Comparison of ENCODE assay signal across 16 cellular contexts in genomic region chr11:111538407-111539114, GRCh38. TPM values are rescaled to one million over a fixed set of nuclear protein-coding genes. Genes with fewer than 3 reads are reported as not detected.
DNase-seq lines count a peak whose midpoint lies in the region; ATAC-seq and TF ChIP-seq lines count a peak whose summit lies in the region.
"Had no signal": no experiment of that assay in that cellular context is flagged by ENCODE, and none has a peak within 500 bp of the region (broad histone marks: within the 10 kb centered on the region; RNA-seq: fewer than 3 reads in every experiment).

No MANE protein-coding gene starts in this region.

- H3K27ac Mint-ChIP-seq in CD8-positive, alpha-beta T cell, result peak overlapping the region; percentile 88
- H3K27ac Mint-ChIP-seq in activated T-helper 2 cell treated with anti-CD3 and anti-CD28 coated beads, Interferon-gamma antibody, Interleukin-2, Interleukin-4, amounts not matched to agents 10 μg/mL and 5 μg/mL and 100 μg/mL, durations not matched to agents 14 hours and 24 hours and 36 hours, result peak overlapping the region; percentile 65
- H3K27ac Mint-ChIP-seq in stimulated activated naive B cell treated with anti-CD40 and anti-IgM and Interleukin-4, amounts not matched to agents 10 μg/mL and 1 μg/mL and 100 μg/mL, for 72 hours, result no peak overlapping the region
- H3K27ac Mint-ChIP-seq: endodermal cell had no signal

- H3K4me2 ChIP-seq in mesenchymal stem cell (ENCODE audit: low read length, poor library complexity, severe bottlenecking), result no peak overlapping the region

- no peak overlapping the region for H2BK5ac ChIP-seq in mesenchymal stem cell (ENCODE audit: low read depth, low read length, poor library complexity, severe bottlenecking)

- H2AK5ac ChIP-seq in mesenchymal stem cell (ENCODE audit: low read length, severe bottlenecking), result no peak overlapping the region

- TF ChIP-seq CTCF in CD8-positive, alpha-beta T cell (IDR thresholded peaks at IDR 0.05), result no peak

- no peaks in the 10 kb centered on the region for H3K9me3 Mint-ChIP-seq in CD8-positive, alpha-beta T cell
- no peaks in the 10 kb centered on the region for H3K9me3 Mint-ChIP-seq in activated T-helper 2 cell treated with anti-CD3 and anti-CD28 coated beads, Interferon-gamma antibody, Interleukin-2, Interleukin-4, amounts not matched to agents 10 μg/mL and 5 μg/mL and 100 μg/mL, durations not matched to agents 14 hours and 24 hours and 36 hours
- no peaks in the 10 kb centered on the region for H3K9me3 Mint-ChIP-seq in stimulated activated naive B cell treated with anti-CD40 and anti-IgM and Interleukin-4, amounts not matched to agents 10 μg/mL and 1 μg/mL and 100 μg/mL, for 72 hours
- H3K9me3 Mint-ChIP-seq: endodermal cell had no signal

- WGBS in mesenchymal stem cell, result 100% methylated on average over 1 of the region's 1 CpG

- peaks cover 37% of the 10 kb centered on the region for H3K4me1 ChIP-seq in CD8-positive, alpha-beta T cell (ENCODE audit: insufficient read depth, low read length)
- peaks cover 17% of the 10 kb centered on the region for H3K4me1 ChIP-seq in mesenchymal stem cell (ENCODE audit: control insufficient read depth, insufficient read depth, low read depth, low read length)
- H3K4me1 ChIP-seq: prostate gland had no signal

- no peak overlapping the region for H2BK12ac ChIP-seq in mesenchymal stem cell (ENCODE audit: low read length in 2 of 2)

- H3K9ac ChIP-seq in mesenchymal stem cell (ENCODE audit: low read length), result no peak overlapping the region

- peaks cover 7% of the 10 kb centered on the region for H3K79me1 ChIP-seq in mesenchymal stem cell (replicated peaks; ENCODE audit: low read length, poor library complexity, severe bottlenecking)

- CTCF ChIA-PET in CD8-positive, alpha-beta T cell (lab: Charles Lee), result no interaction called here

- no peak for ATAC-seq in CD8-positive, alpha-beta T cell
- ATAC-seq in GM18867 (IDR thresholded peaks at IDR 0.05; ENCODE audit: unreplicated experiment) (peak; percentile 75), HG03565 (IDR thresholded peaks at IDR 0.05; ENCODE audit: unreplicated experiment) (no peak), GM19351 (IDR thresholded peaks at IDR 0.05; ENCODE audit: unreplicated experiment) (no peak)
- ATAC-seq in stimulated activated naive B cell treated with anti-CD40 and anti-IgM and Interleukin-4, amounts not matched to agents 10 μg/mL and 1 μg/mL and 100 μg/mL, for 72 hours (replicated peaks), result no peak
- ATAC-seq: gastrocnemius medialis had no signal

- H3K36me3 ChIP-seq in CD8-positive, alpha-beta T cell (ENCODE audit: insufficient read depth, low read length), result no peaks in the 10 kb centered on the region
- no peaks in the 10 kb centered on the region for H3K36me3 ChIP-seq in mesenchymal stem cell (ENCODE audit: control insufficient read depth in 1 of 2, insufficient read depth in 2 of 2, low read depth in 1 of 2, low read length in 2 of 2)
- H3K36me3 ChIP-seq: gastrocnemius medialis, prostate gland, transverse colon had no signal

- no peak for DNase-seq in CD8-positive, alpha-beta T cell
- no peak for DNase-seq in activated T-helper 2 cell treated with anti-CD3 and anti-CD28 coated beads, Interferon-gamma antibody, Interleukin-2, Interleukin-4, amounts not matched to agents 10 μg/mL and 5 μg/mL and 100 μg/mL, durations not matched to agents 14 hours and 24 hours and 36 hours (ENCODE audit: low spot score)
- DNase-seq in mesenchymal stem cell, result peak; percentile 51
- DNase-seq in stimulated activated naive B cell treated with anti-CD40 and anti-IgM and Interleukin-4, amounts not matched to agents 10 μg/mL and 1 μg/mL and 100 μg/mL, for 72 hours, result no peak
- no peak for DNase-seq in NCI-H2171 treated with DMSO at 0.1 percent for 48 hours (lab: John Stamatoyannopoulos, UW)
- DNase-seq: caudate nucleus, endodermal cell, gastrocnemius medialis, NCI-H1436, transverse colon had no signal

- intact Hi-C loops in CD8-positive, alpha-beta T cell (cut with DNase I, micrococcal nuclease), result loop anchor here in 1 of 2 experiments (1.0 kb wide), 1 partner anchor 7 kb away; no protein-coding TSS in a partner anchor
- intact Hi-C loops in activated T-helper 2 cell treated with anti-CD3 and anti-CD28 coated beads, Interferon-gamma antibody, Interleukin-2, Interleukin-4, amounts not matched to agents 10 μg/mL and 5 μg/mL and 100 μg/mL, durations not matched to agents 14 hours and 24 hours and 36 hours (cut with micrococcal nuclease), result loop anchor here (2.0 to 5.0 kb wide), 2 partner anchors 18 to 86 kb away; no protein-coding TSS in a partner anchor

- H3K4ac ChIP-seq in mesenchymal stem cell (ENCODE audit: low read depth in 1 of 2, low read length in 2 of 2), result no peak overlapping the region

- no peaks in the 10 kb centered on the region for H3K36me3 Mint-ChIP-seq in CD8-positive, alpha-beta T cell
- no peaks in the 10 kb centered on the region for H3K36me3 Mint-ChIP-seq in activated T-helper 2 cell treated with anti-CD3 and anti-CD28 coated beads, Interferon-gamma antibody, Interleukin-2, Interleukin-4, amounts not matched to agents 10 μg/mL and 5 μg/mL and 100 μg/mL, durations not matched to agents 14 hours and 24 hours and 36 hours (ENCODE audit: low read depth)
- H3K36me3 Mint-ChIP-seq in stimulated activated naive B cell treated with anti-CD40 and anti-IgM and Interleukin-4, amounts not matched to agents 10 μg/mL and 1 μg/mL and 100 μg/mL, for 72 hours, result no peaks in the 10 kb centered on the region

- H3K4me3 ChIP-seq in CD8-positive, alpha-beta T cell (ENCODE audit: low read depth, low read length), result no peak overlapping the region
- H3K4me3 ChIP-seq in mesenchymal stem cell (ENCODE audit: insufficient read depth in 1 of 2, low read depth in 1 of 2, low read length in 2 of 2), result no peak overlapping the region
- H3K4me3 ChIP-seq: gastrocnemius medialis, prostate gland, transverse colon had no signal

- no peaks in the 10 kb centered on the region for H3K9me3 ChIP-seq in CD8-positive, alpha-beta T cell (ENCODE audit: low read length)
- H3K9me3 ChIP-seq in mesenchymal stem cell (ENCODE audit: control insufficient read depth, low read length), result no peaks in the 10 kb centered on the region
- H3K9me3 ChIP-seq: gastrocnemius medialis, prostate gland, transverse colon had no signal

- no peaks in the 10 kb centered on the region for H3K27me3 ChIP-seq in CD8-positive, alpha-beta T cell (ENCODE audit: insufficient read depth, low read length)
- H3K27me3 ChIP-seq in mesenchymal stem cell (ENCODE audit: control insufficient read depth in 1 of 2, insufficient read depth in 1 of 2, low read length in 2 of 2), result no peaks in the 10 kb centered on the region
- H3K27me3 ChIP-seq: gastrocnemius medialis had no signal

- H2BK120ac ChIP-seq in mesenchymal stem cell (ENCODE audit: low read depth, low read length), result no peak overlapping the region

- no peak overlapping the region for H3K4me3 Mint-ChIP-seq in CD8-positive, alpha-beta T cell
- no peak overlapping the region for H3K4me3 Mint-ChIP-seq in activated T-helper 2 cell treated with anti-CD3 and anti-CD28 coated beads, Interferon-gamma antibody, Interleukin-2, Interleukin-4, amounts not matched to agents 10 μg/mL and 5 μg/mL and 100 μg/mL, durations not matched to agents 14 hours and 24 hours and 36 hours (ENCODE audit: low read depth)
- no peak overlapping the region for H3K4me3 Mint-ChIP-seq in stimulated activated naive B cell treated with anti-CD40 and anti-IgM and Interleukin-4, amounts not matched to agents 10 μg/mL and 1 μg/mL and 100 μg/mL, for 72 hours
- H3K4me3 Mint-ChIP-seq: endodermal cell had no signal

- H2AFZ ChIP-seq in mesenchymal stem cell (ENCODE audit: low read depth, low read length), result no peak overlapping the region

- H4K8ac ChIP-seq in mesenchymal stem cell (ENCODE audit: low read length), result no peak overlapping the region

- H3K23ac ChIP-seq in mesenchymal stem cell (ENCODE audit: low read length in 2 of 2), result no peak overlapping the region

- POLR2A ChIA-PET in CD8-positive, alpha-beta T cell (lab: Charles Lee), result no interaction called here

- H4K91ac ChIP-seq in mesenchymal stem cell (ENCODE audit: low read length), result no peak overlapping the region

- no peak overlapping the region for H2BK15ac ChIP-seq in mesenchymal stem cell (ENCODE audit: low read depth, poor library complexity, severe bottlenecking)

- no peak overlapping the region for H3K18ac ChIP-seq in mesenchymal stem cell (ENCODE audit: low read depth in 1 of 2, low read length in 2 of 2)

- no peak overlapping the region for H3K14ac ChIP-seq in mesenchymal stem cell (ENCODE audit: low read length in 2 of 2)

- H3K4me1 Mint-ChIP-seq in CD8-positive, alpha-beta T cell (ENCODE audit: low read depth), result peaks cover 38% of the 10 kb centered on the region
- H3K4me1 Mint-ChIP-seq in activated T-helper 2 cell treated with anti-CD3 and anti-CD28 coated beads, Interferon-gamma antibody, Interleukin-2, Interleukin-4, amounts not matched to agents 10 μg/mL and 5 μg/mL and 100 μg/mL, durations not matched to agents 14 hours and 24 hours and 36 hours (ENCODE audit: low read depth), result peaks cover 24% of the 10 kb centered on the region
- H3K4me1 Mint-ChIP-seq in stimulated activated naive B cell treated with anti-CD40 and anti-IgM and Interleukin-4, amounts not matched to agents 10 μg/mL and 1 μg/mL and 100 μg/mL, for 72 hours, result peaks cover 9 to 16% of the 10 kb centered on the region in 2 donors

- H3K27ac ChIP-seq in CD8-positive, alpha-beta T cell (ENCODE audit: low read depth, low read length), result no peak overlapping the region
- no peak overlapping the region for H3K27ac ChIP-seq in mesenchymal stem cell (ENCODE audit: low read length, poor library complexity, severe bottlenecking)
- H3K27ac ChIP-seq: gastrocnemius medialis, prostate gland had no signal

- H3K27me3 Mint-ChIP-seq in CD8-positive, alpha-beta T cell (ENCODE audit: low read depth), result peaks cover 29% of the 10 kb centered on the region
- peaks cover 73% of the 10 kb centered on the region for H3K27me3 Mint-ChIP-seq in activated T-helper 2 cell treated with anti-CD3 and anti-CD28 coated beads, Interferon-gamma antibody, Interleukin-2, Interleukin-4, amounts not matched to agents 10 μg/mL and 5 μg/mL and 100 μg/mL, durations not matched to agents 14 hours and 24 hours and 36 hours (ENCODE audit: low read depth)
- peaks cover 56 to 78% of the 10 kb centered on the region in 2 donors for H3K27me3 Mint-ChIP-seq in stimulated activated naive B cell treated with anti-CD40 and anti-IgM and Interleukin-4, amounts not matched to agents 10 μg/mL and 1 μg/mL and 100 μg/mL, for 72 hours

RNA-seq across cellular contexts. Expression of gene LAYN, which starts 2.0 kb away (rescaled TPM):
- total RNA-seq in CD8-positive, alpha-beta T cell, result 10 to 100 TPM in 1 of 2 experiments, 1 to 10 TPM in 1; 9.5 to 11.2 TPM
- 15.8 and 16.5 TPM in 2 replicates for total RNA-seq in activated T-helper 2 cell treated with anti-CD3 and anti-CD28 coated beads, Interferon-gamma antibody, Interleukin-2, Interleukin-4, amounts not matched to agents 10 μg/mL and 5 μg/mL and 100 μg/mL, durations not matched to agents 14 hours and 24 hours and 36 hours
- 41.2 TPM for polyA plus RNA-seq in mesenchymal stem cell (2013, experiment 1 of 2)
- polyA plus RNA-seq in mesenchymal stem cell (2013, experiment 2 of 2), result 40.6 TPM

RNA-seq across cellular contexts. Expression of gene HOATZ, which starts 24.0 kb away (rescaled TPM):
- not detected for total RNA-seq in CD8-positive, alpha-beta T cell
- total RNA-seq in activated T-helper 2 cell treated with anti-CD3 and anti-CD28 coated beads, Interferon-gamma antibody, Interleukin-2, Interleukin-4, amounts not matched to agents 10 μg/mL and 5 μg/mL and 100 μg/mL, durations not matched to agents 14 hours and 24 hours and 36 hours, result not detected in 2 replicates
- polyA plus RNA-seq in mesenchymal stem cell (2013, experiment 1 of 2), result 0.07 TPM
- polyA plus RNA-seq in mesenchymal stem cell (2013, experiment 2 of 2), result 0.07 TPM
- total RNA-seq: Daoy, gastrocnemius medialis, mucosa of gallbladder, transverse colon had no signal

RNA-seq across cellular contexts. Expression of gene BTG4, which starts 26.4 kb away (rescaled TPM):
- total RNA-seq in CD8-positive, alpha-beta T cell, result not detected
- not detected in 2 replicates for total RNA-seq in activated T-helper 2 cell treated with anti-CD3 and anti-CD28 coated beads, Interferon-gamma antibody, Interleukin-2, Interleukin-4, amounts not matched to agents 10 μg/mL and 5 μg/mL and 100 μg/mL, durations not matched to agents 14 hours and 24 hours and 36 hours
- 0.07 TPM for polyA plus RNA-seq in mesenchymal stem cell (2013, experiment 1 of 2)
- 0.04 TPM for polyA plus RNA-seq in mesenchymal stem cell (2013, experiment 2 of 2)
- total RNA-seq: Daoy, endodermal cell, gastrocnemius medialis, mucosa of gallbladder, transverse colon had no signal
